ENCODE assay signal across 10 cellular contexts in genomic region chr11:36356201-36356600, GRCh38.
DNase-seq lines count a peak whose midpoint lies in the region; ATAC-seq and TF ChIP-seq lines count a peak whose summit lies in the region.
"Had no signal": no experiment of that assay in that cellular context is flagged by ENCODE, and none has a peak within 500 bp of the region (broad histone marks: within the 10 kb centered on the region; RNA-seq: fewer than 3 reads in every experiment).

No MANE protein-coding gene starts in this region.

- H3K27me3 ChIP-seq in left ventricle myocardium inferior (ENCODE audit: low read depth): peaks cover 41% of the 10 kb centered on the region
- H3K27me3 ChIP-seq: gastrocnemius medialis had no signal

- H3K9me3 Mint-ChIP-seq in stimulated activated naive B cell treated with anti-CD40 and anti-IgM and Interleukin-4, amounts not matched to agents 10 μg/mL and 1 μg/mL and 100 μg/mL, for 72 hours: no peaks in the 10 kb centered on the region
- H3K9me3 Mint-ChIP-seq: activated naive CD4-positive, alpha-beta T cell treated with anti-CD3 and anti-CD28 coated beads, Interleukin-2, amount 50 U/mL, for 24 hours had no signal

- H3K27ac ChIP-seq in left ventricle myocardium inferior (replicated peaks): no peak overlapping the region
- H3K27ac ChIP-seq: gastrocnemius medialis had no signal

- ATAC-seq in left cardiac atrium (peak; percentile 30 to 44), HG02852 (IDR thresholded peaks at IDR 0.05; ENCODE audit: unreplicated experiment) (peak; percentile 62)
- peak; percentile 95 for ATAC-seq in stimulated activated naive B cell treated with anti-CD40 and anti-IgM and Interleukin-4, amounts not matched to agents 10 μg/mL and 1 μg/mL and 100 μg/mL, for 72 hours (replicated peaks)
- ATAC-seq: gastrocnemius medialis had no signal

- peaks cover 43 to 77% of the 10 kb centered on the region in 2 donors for H3K4me1 Mint-ChIP-seq in stimulated activated naive B cell treated with anti-CD40 and anti-IgM and Interleukin-4, amounts not matched to agents 10 μg/mL and 1 μg/mL and 100 μg/mL, for 72 hours

- H3K4me1 ChIP-seq in left ventricle myocardium inferior: no peaks in the 10 kb centered on the region
- H3K4me1 ChIP-seq: gastrocnemius medialis had no signal

- H3K27ac Mint-ChIP-seq in stimulated activated naive B cell treated with anti-CD40 and anti-IgM and Interleukin-4, amounts not matched to agents 10 μg/mL and 1 μg/mL and 100 μg/mL, for 72 hours: peak overlapping the region; percentile 82
- H3K27ac Mint-ChIP-seq: activated naive CD4-positive, alpha-beta T cell treated with anti-CD3 and anti-CD28 coated beads, Interleukin-2, amount 50 U/mL, for 24 hours had no signal

- H3K9me3 ChIP-seq in left ventricle myocardium inferior (replicated peaks): no peaks in the 10 kb centered on the region
- H3K9me3 ChIP-seq: gastrocnemius medialis had no signal

- intact Hi-C loops in left cardiac atrium (cut with DNase I): no loop called here
- intact Hi-C loops in left ventricle myocardium inferior (cut with micrococcal nuclease): no loop called here

- peak overlapping the region; percentile 50 to 67 for H3K4me3 Mint-ChIP-seq in stimulated activated naive B cell treated with anti-CD40 and anti-IgM and Interleukin-4, amounts not matched to agents 10 μg/mL and 1 μg/mL and 100 μg/mL, for 72 hours
- H3K4me3 Mint-ChIP-seq: activated naive CD4-positive, alpha-beta T cell treated with anti-CD3 and anti-CD28 coated beads, Interleukin-2, amount 50 U/mL, for 24 hours had no signal

- no peaks in the 10 kb centered on the region for H3K36me3 ChIP-seq in left ventricle myocardium inferior
- H3K36me3 ChIP-seq: gastrocnemius medialis had no signal

- H3K27me3 Mint-ChIP-seq in stimulated activated naive B cell treated with anti-CD40 and anti-IgM and Interleukin-4, amounts not matched to agents 10 μg/mL and 1 μg/mL and 100 μg/mL, for 72 hours: peaks cover 18 to 46% of the 10 kb centered on the region in 2 donors

- TF ChIP-seq CTCF in left ventricle myocardium inferior (IDR thresholded peaks at IDR 0.05; ENCODE audit: borderline replicate concordance): no peak

- DNase-seq in left cardiac atrium (no peak), left ventricle myocardium inferior (no peak), NOMO-1 treated with dmso at 0.1 percent for 144 hours (lab: John Stamatoyannopoulos, UW; ENCODE audit: unreplicated experiment) (peak; percentile 84), HCEC 1CT (no peak), NCI-H2227 treated with DMSO at 0.1 percent for 48 hours (lab: John Stamatoyannopoulos, UW) (no peak)
- DNase-seq in stimulated activated naive B cell treated with anti-CD40 and anti-IgM and Interleukin-4, amounts not matched to agents 10 μg/mL and 1 μg/mL and 100 μg/mL, for 72 hours: peak; percentile 66
- DNase-seq in stimulated activated CD4-positive, alpha-beta T cell treated with anti-CD3 and anti-CD28 coated beads, Interleukin-4, amount 100 ng/mL, for 4 hours: no peak
- DNase-seq: gastrocnemius medialis had no signal

- H3K36me3 Mint-ChIP-seq in stimulated activated naive B cell treated with anti-CD40 and anti-IgM and Interleukin-4, amounts not matched to agents 10 μg/mL and 1 μg/mL and 100 μg/mL, for 72 hours: no peaks in the 10 kb centered on the region
- H3K36me3 Mint-ChIP-seq: activated naive CD4-positive, alpha-beta T cell treated with anti-CD3 and anti-CD28 coated beads, Interleukin-2, amount 50 U/mL, for 24 hours had no signal

- no peak overlapping the region for H3K4me3 ChIP-seq in left ventricle myocardium inferior
- H3K4me3 ChIP-seq: gastrocnemius medialis had no signal

Comparison
In these comparisons a context has a peak if more than half of its experiments do, and no peak if none do; other contexts are left out.
1. ATAC-seq: peak in every context shown above with its lines; median percentile 95 in stimulated activated naive B cell treated with anti-CD40 and anti-IgM and Interleukin-4, amounts not matched to agents 10 μg/mL and 1 μg/mL and 100 μg/mL, for 72 hours; 62 in HG02852; 37 in left cardiac atrium.
2. DNase-seq: peak in NOMO-1 treated with dmso at 0.1 percent for 144 hours (single experiment) and stimulated activated naive B cell treated with anti-CD40 and anti-IgM and Interleukin-4, amounts not matched to agents 10 μg/mL and 1 μg/mL and 100 μg/mL, for 72 hours (single experiment); none in left cardiac atrium (single experiment), left ventricle myocardium inferior (single experiment), HCEC 1CT (single experiment), stimulated activated CD4-positive, alpha-beta T cell treated with anti-CD3 and anti-CD28 coated beads, Interleukin-4, amount 100 ng/mL, for 4 hours (0 of 2) and NCI-H2227 treated with DMSO at 0.1 percent for 48 hours (single experiment).